In genomic region chr3:114290911-114291901, GRCh38 we compare ENCODE assay signal across 8 cellular contexts. TPM values are rescaled to one million over a fixed set of nuclear protein-coding genes. Genes with fewer than 3 reads are reported as not detected.
DNase-seq lines count a peak whose midpoint lies in the region; ATAC-seq and TF ChIP-seq lines count a peak whose summit lies in the region.

No MANE protein-coding gene starts in this region.

- H3K27ac Mint-ChIP-seq in central memory CD8-positive, alpha-beta T cell (ENCODE audit: low read depth) = peak overlapping the region; percentile 97

- peak; percentile 57 to 64 (median 58) for TF ChIP-seq CTCF in right lobe of liver (IDR thresholded peaks at IDR 0.05)

- H3K9me3 Mint-ChIP-seq in central memory CD8-positive, alpha-beta T cell = no peaks in the 10 kb centered on the region

- WGBS in right lobe of liver (ENCODE audit: insufficient coverage, low coverage, low lambda C conversion rate, missing lambda C conversion rate) = 30% methylated on average over 5 of the region's 23 CpGs

- peaks cover 23% of the 10 kb centered on the region for H3K36me3 Mint-ChIP-seq in central memory CD8-positive, alpha-beta T cell (ENCODE audit: insufficient read depth)

- TF ChIP-seq POLR2A in right lobe of liver (IDR thresholded peaks at IDR 0.05) = no peak

- ATAC-seq in GM18520 (IDR thresholded peaks at IDR 0.05; ENCODE audit: unreplicated experiment) (peak; percentile 90), HG02981 (IDR thresholded peaks at IDR 0.05; ENCODE audit: unreplicated experiment) (peak; percentile 86), right lobe of liver (peak; percentile 62 to 76 (median 69))
- ATAC-seq in central memory CD8-positive, alpha-beta T cell (replicated peaks; ENCODE audit: extremely low read depth, poor library complexity, severe bottlenecking) = peak; percentile 84

- peaks cover 76% of the 10 kb centered on the region for H3K4me1 Mint-ChIP-seq in central memory CD8-positive, alpha-beta T cell

- peak overlapping the region; percentile 83 for H3K4me3 Mint-ChIP-seq in central memory CD8-positive, alpha-beta T cell

- no peak overlapping the region for H3K4me3 ChIP-seq in right lobe of liver

- DNase-seq in ACHN (peak; percentile 62), NCI-H2171 (lab: John Stamatoyannopoulos, UW) (peak; percentile 30), right lobe of liver (peak; percentile 51 to 62 (median 55))
- DNase-seq in activated CD4-positive, CD25-positive, alpha-beta regulatory T cell (lab: John Stamatoyannopoulos, UW) = peak; percentile 89 to 99 (median 95)
- peak; percentile 93 to 96 for DNase-seq in central memory CD8-positive, alpha-beta T cell (ENCODE audit: low spot score in 2 of 2)
- DNase-seq in stimulated activated CD8-positive, alpha-beta memory T cell treated with anti-CD3 and anti-CD28 coated beads, Interleukin-12 subunit alpha, Interleukin-12 subunit beta, amount 100 ng/mL, for 24 hours (ENCODE audit: extremely low read depth) = peak; percentile 78

- no peaks in the 10 kb centered on the region for H3K4me1 ChIP-seq in right lobe of liver

- no peaks in the 10 kb centered on the region for H3K27me3 Mint-ChIP-seq in central memory CD8-positive, alpha-beta T cell

- in situ Hi-C loops in ACHN (cut with HindIII; ENCODE audit: low pct_ligation_motif_present, low pct_unique_long_range_greater_than_20kb, low sequenced_read_pairs) = no loop called here

- no peaks in the 10 kb centered on the region for H3K36me3 ChIP-seq in right lobe of liver

- no peak overlapping the region for H3K27ac ChIP-seq in right lobe of liver

- intact Hi-C loops in right lobe of liver (cut with DNase I) = no loop called here

- H3K9me3 ChIP-seq in right lobe of liver = no peaks in the 10 kb centered on the region

- no peaks in the 10 kb centered on the region for H3K27me3 ChIP-seq in right lobe of liver

RNA-seq across cellular contexts. Expression of gene TIGIT, which starts 2.6 kb away (rescaled TPM):
- 1 to 10 TPM in 1 of 6 experiments, under 1 TPM in 5; 0.09 to 1.2 (median 0.30) TPM for total RNA-seq in right lobe of liver

RNA-seq across cellular contexts. Expression of gene ZNF80, which starts 53.8 kb away (rescaled TPM):
- not detected for total RNA-seq in right lobe of liver

Comparison
In these comparisons a context has a peak if more than half of its experiments do, and no peak if none do; other contexts are left out.
1. DNase-seq: peak in every context shown above with its lines; median percentile 95 in activated CD4-positive, CD25-positive, alpha-beta regulatory T cell; 94 in central memory CD8-positive, alpha-beta T cell; 78 in stimulated activated CD8-positive, alpha-beta memory T cell treated with anti-CD3 and anti-CD28 coated beads, Interleukin-12 subunit alpha, Interleukin-12 subunit beta, amount 100 ng/mL, for 24 hours; 62 in ACHN; 55 in right lobe of liver; 30 in NCI-H2171.